22 cellular contexts compared by ENCODE assay signal in genomic region chr3:127423856-127424765, GRCh38.
DNase-seq lines count a peak whose midpoint lies in the region; ATAC-seq, FAIRE-seq and TF ChIP-seq lines count a peak whose summit lies in the region.
"Had no signal": no experiment of that assay in that cellular context is flagged by ENCODE, and none has a peak within 500 bp of the region (broad histone marks: within the 10 kb centered on the region; RNA-seq: fewer than 3 reads in every experiment).

No MANE protein-coding gene starts in this region.

- no peak for ATAC-seq in K562
- no peak for ATAC-seq in HG02678 (IDR thresholded peaks at IDR 0.05; ENCODE audit: unreplicated experiment)
- ATAC-seq: activated CD4-positive, alpha-beta T cell treated with anti-CD3 and anti-CD28 coated beads for 36 hours; effector memory CD8-positive, alpha-beta T cell; sciatic nerve had no signal

- H3K27ac ChIP-seq in HEK293 (ENCODE audit: extremely low read depth, low read depth, low read length) (no peak overlapping the region), K562 (ENCODE audit: extremely low read depth, low read depth, low read length) (no peak overlapping the region), sigmoid colon (no peak overlapping the region)
- H3K27ac ChIP-seq: breast epithelium, C4-2B, parathyroid adenoma had no signal

- no TSS peak for BruUV-seq in K562 (replicated peaks; lab: Mats Ljungman, UMichigan)

- H3K9me3 ChIP-seq in HEK293 (ENCODE audit: control insufficient read depth, insufficient read depth, low read depth, low read length) (no peaks in the 10 kb centered on the region), K562 (replicated peaks; ENCODE audit: control insufficient read depth, insufficient read depth, low read depth, low read length) (no peaks in the 10 kb centered on the region), sigmoid colon (no peaks in the 10 kb centered on the region)
- H3K9me3 ChIP-seq: breast epithelium had no signal

- no peak for FAIRE-seq in K562 (lab: Jason Lieb, UNC)

- TF ChIP-seq POLR2A in K562 (conservative IDR thresholded peaks at IDR 0.05) (no peak), sigmoid colon (IDR thresholded peaks at IDR 0.05) (no peak)

- no peak for TF ChIP-seq RAD21 in K562 (CRISPR knock-in tag; conservative IDR thresholded peaks at IDR 0.05 in 1 of 2, IDR thresholded peaks at IDR 0.05 in 1 of 2)

- no peaks in the 10 kb centered on the region for H3K79me2 ChIP-seq in K562 (ENCODE audit: control insufficient read depth, insufficient read depth, low read length)
- H3K79me2 ChIP-seq: parathyroid adenoma had no signal

- H4K20me1 ChIP-seq in K562 (replicated peaks; ENCODE audit: control insufficient read depth, insufficient read depth, low read length) = peaks cover 3% of the 10 kb centered on the region; the same call in 1 of the 2 replicates

- H3K4me3 ChIP-seq in HEK293 (ENCODE audit: low read depth, low read length) (no peak overlapping the region), K562 (no peak overlapping the region), sigmoid colon (no peak overlapping the region)
- H3K4me3 ChIP-seq: breast epithelium had no signal

- in situ Hi-C loops in K562 (cut with MboI) = no loop called here

- WGBS in K562 (ENCODE audit: insufficient coverage, low coverage, missing lambda C conversion rate) = 1% methylated on average over 23 of the region's 23 CpGs
- 69 to 76% methylated on average over 23 of the region's 23 CpGs for WGBS in sigmoid colon, 2 donors

- H3K9ac ChIP-seq in K562 (ENCODE audit: insufficient read depth in 1 of 2, low read depth in 2 of 2, low read length in 2 of 2) = no peak overlapping the region
- H3K9ac ChIP-seq: parathyroid adenoma had no signal

- H3K36me3 ChIP-seq in HEK293 (ENCODE audit: control insufficient read depth in 2 of 2, insufficient read depth in 1 of 2, low read length in 2 of 2) = no peaks in the 10 kb centered on the region
- H3K36me3 ChIP-seq in K562 (ENCODE audit: control insufficient read depth, insufficient read depth, low read length) = no peaks in the 10 kb centered on the region
- H3K36me3 ChIP-seq in sigmoid colon = no peaks in the 10 kb centered on the region
- H3K36me3 ChIP-seq: breast epithelium had no signal

- TF ChIP-seq CTCF in HEK293 (tag by site-specific recombination; IDR thresholded peaks at IDR 0.05) (no peak), K562 (IDR thresholded peaks at IDR 0.05 in 2 of 3, conservative IDR thresholded peaks at IDR 0.05 in 1 of 3; ENCODE audit: insufficient read depth in 2 of 3, low read depth in 1 of 3, low read length in 3 of 3) (no peak), sigmoid colon (IDR thresholded peaks at IDR 0.05) (no peak)

- H3K4me2 ChIP-seq in K562 (ENCODE audit: insufficient read depth, low read length) = no peak overlapping the region

- intact Hi-C loops in K562 (cut with micrococcal nuclease) (no loop called here), sigmoid colon (cut with DNase I) (no loop called here)

- H2AFZ ChIP-seq in K562 (ENCODE audit: low read depth, low read length) = no peak overlapping the region
- H2AFZ ChIP-seq: parathyroid adenoma had no signal

- no peaks in the 10 kb centered on the region for H3K9me1 ChIP-seq in K562 (ENCODE audit: control insufficient read depth, insufficient read depth, low read length)

- H3K27me3 ChIP-seq in K562 (ENCODE audit: control insufficient read depth in 2 of 2, insufficient read depth in 2 of 2, low read length in 2 of 2) = peaks cover 0 to 63% of the 10 kb centered on the region in 2 experiments; a peak in 2 of 5 replicates
- H3K27me3 ChIP-seq in sigmoid colon = peaks cover 0 to 76% (median 28%) of the 10 kb centered on the region in 3 donors

- H3K4me1 ChIP-seq in HEK293 (ENCODE audit: control insufficient read depth, insufficient read depth, low read length) (no peaks in the 10 kb centered on the region), K562 (replicated peaks in 1 of 2; ENCODE audit: control insufficient read depth in 2 of 2, insufficient read depth in 2 of 2, low read length in 2 of 2) (no peaks in the 10 kb centered on the region), sigmoid colon (no peaks in the 10 kb centered on the region)
- H3K4me1 ChIP-seq: breast epithelium, parathyroid adenoma had no signal

- POLR2A ChIA-PET in HEK293 (lab: Yijun Ruan, JAX) (no interaction called here), K562 (lab: Yijun Ruan, JAX) (interaction anchor here (0.6 kb wide), 1 partner anchor 183 kb away, joined by 6 read pairs; no protein-coding TSS in a partner anchor)

- DNase-seq in K562 (ENCODE audit: extremely low read depth in 1 of 4, low spot score in 3 of 4) (no peak), mesenteric fat pad (ENCODE audit: low spot score) (peak; percentile 62), sigmoid colon (peak; percentile 52), RPMI8226 (no peak), NCI-H146 treated with DMSO at 0.1 percent for 48 hours (lab: John Stamatoyannopoulos, UW; ENCODE audit: unreplicated experiment) (no peak), NCI-H526 (lab: John Stamatoyannopoulos, UW) (no peak)
- DNase-seq: activated CD4-positive, alpha-beta T cell treated with anti-CD3 and anti-CD28 coated beads for 36 hours; activated naive CD4-positive, alpha-beta T cell treated with anti-CD3 and anti-CD28 coated beads, Interleukin-2, amount 50 U/mL, for 16 hours; amniotic stem cell; effector memory CD8-positive, alpha-beta T cell; foreskin fibroblast; NCI-H187 treated with DMSO at 0.1 percent for 48 hours; NCI-H2171 treated with DMSO at 0.1 percent for 48 hours; NCI-H510A treated with DMSO at 0.1 percent for 48 hours; SHP77; stimulated activated naive CD4-positive, alpha-beta T cell treated with Interleukin-2 at 50 U/mL for 16 hours had no signal

- no peak for TF ChIP-seq EP300 in K562 (IDR thresholded peaks at IDR 0.05; ENCODE audit: low read length)
- no peak for TF ChIP-seq EP300 in sigmoid colon (IDR thresholded peaks at IDR 0.05)

- CTCF ChIA-PET in HEK293 (lab: Yijun Ruan, JAX) = interaction anchor here (0.8 to 1.7 kb wide), 2 partner anchors 32 to 643 kb away, joined by 5 read pairs; no protein-coding TSS in a partner anchor
- CTCF ChIA-PET in K562 (lab: Yijun Ruan, JAX; ENCODE audit: low intra/inter-chr PET ratio) = no interaction called here

TF ChIP-seq in HEK293, 187 proteins besides CTCF, POLR2A, EP300 and RAD21 (continues in another document):
- TF ChIP-seq ZNF701 (tag by site-specific recombination; IDR thresholded peaks at IDR 0.05) (no peak), ZNF623 (tag by site-specific recombination; IDR thresholded peaks at IDR 0.05) (peak; percentile 52), ZNF398 (tag by site-specific recombination; IDR thresholded peaks at IDR 0.05) (peak; percentile 62)

TF ChIP-seq in K562, 482 proteins besides CTCF, POLR2A, EP300 and RAD21:
- TF ChIP-seq SREBF2 (CRISPR knock-in tag; IDR thresholded peaks at IDR 0.05) (no peak), ZFP36 (IDR thresholded peaks at IDR 0.05; ENCODE audit: low read depth, low read length, partially characterized antibody) (peak; percentile 49), ZNF444 (CRISPR knock-in tag; IDR thresholded peaks at IDR 0.05) (no peak), ZFPM2 (CRISPR knock-in tag; IDR thresholded peaks at IDR 0.05) (no peak)
TF ChIP-seq in K562: peak in this region for 1.

Comparison
In these comparisons a context has a peak if more than half of its experiments do, and no peak if none do; other contexts are left out.
1. DNase-seq: peak in mesenteric fat pad (single experiment) and sigmoid colon (single experiment); none in K562 (0 of 4), RPMI8226 (single experiment), NCI-H146 treated with DMSO at 0.1 percent for 48 hours (single experiment) and NCI-H526 (0 of 2).
2. Of the 44 proteins assayed by ChIP-seq in both K562 and HEK293: peak only in K562: none; only in HEK293: ZNF398; in both: none; in neither: 43.